Comparison of ENCODE assay signal across 10 cellular contexts in genomic region chr5:76084496-76085285, GRCh38. TPM values are rescaled to one million over a fixed set of nuclear protein-coding genes. Genes with fewer than 3 reads are reported as not detected.
A peak's percentile ranks its signal among the peaks of the same experiment; 100 is the strongest.
DNase-seq lines count a peak whose midpoint lies in the region; ATAC-seq, FAIRE-seq and TF ChIP-seq lines count a peak whose summit lies in the region.
"Had no signal": no experiment of that assay in that cellular context is flagged by ENCODE, and none has a peak within 500 bp of the region (broad histone marks: within the 10 kb centered on the region; RNA-seq: fewer than 3 reads in every experiment).

No MANE protein-coding gene starts in this region.

- no peak for TF ChIP-seq RAD21 in GM12878 (IDR thresholded peaks at IDR 0.05; ENCODE audit: insufficient read depth, low read depth, low read length)
- no peak for TF ChIP-seq RAD21 in HepG2 (CRISPR knock-in tag; IDR thresholded peaks at IDR 0.05)

- H4K20me1 ChIP-seq in GM12878 (ENCODE audit: control insufficient read depth, insufficient read depth): no peaks in the 10 kb centered on the region
- no peaks in the 10 kb centered on the region for H4K20me1 ChIP-seq in Karpas-422 (ENCODE audit: insufficient read depth, low read depth, low read length)
- H4K20me1 ChIP-seq in HepG2 (ENCODE audit: insufficient read depth, low read length): no peaks in the 10 kb centered on the region

- TF ChIP-seq EP300 in GM12878 (IDR thresholded peaks at IDR 0.05; ENCODE audit: borderline replicate concordance in 1 of 2, control insufficient read depth in 1 of 2, low read depth in 2 of 2, low read length in 2 of 2): no peak
- TF ChIP-seq EP300 in HepG2 (IDR thresholded peaks at IDR 0.05; ENCODE audit: low read depth in 2 of 2, low read length in 2 of 2): no peak
- TF ChIP-seq EP300 in HepG2 (CRISPR knock-in tag; IDR thresholded peaks at IDR 0.05; ENCODE audit: borderline replicate concordance): no peak

- peak; percentile 18 for DNase-seq in ELF-1 (ENCODE audit: low read depth, low spot score)
- peak; percentile 36 for DNase-seq in NCI-H1105 treated with DMSO at 0.1 percent for 48 hours (lab: John Stamatoyannopoulos, UW)
- DNase-seq in GM12878 (ENCODE audit: low read depth, low spot score): no peak
- no peak for DNase-seq in Karpas-422
- no peak for DNase-seq in NCI-H2107 treated with DMSO at 0.1 percent for 48 hours (lab: John Stamatoyannopoulos, UW; ENCODE audit: unreplicated experiment)
- no peak for DNase-seq in HepG2 (ENCODE audit: low spot score)

- TF ChIP-seq POLR2A in GM12878 (IDR thresholded peaks at IDR 0.05; ENCODE audit: low read depth, low read length): no peak
- no peak for TF ChIP-seq POLR2A in HepG2 (IDR thresholded peaks at IDR 0.05; ENCODE audit: insufficient read depth in 1 of 2, low read depth in 2 of 2, low read length in 2 of 2)

- H3K9me3 Mint-ChIP-seq in nephron: peaks cover 3% of the 10 kb centered on the region

- H3K4me1 Mint-ChIP-seq in nephron: peaks cover 23% of the 10 kb centered on the region

- in situ Hi-C loops in GM12878 (cut with MboI): no loop called here
- in situ Hi-C loops in HepG2 (cut with HindIII; ENCODE audit: extremely low pct_ligation_motif_present, low pct_unique_long_range_greater_than_20kb): no loop called here

- H3K27me3 ChIP-seq in GM12878 (replicated peaks in 1 of 2; ENCODE audit: control insufficient read depth in 2 of 2, insufficient read depth in 2 of 2, low read length in 1 of 2): peaks cover 13 to 17% of the 10 kb centered on the region in 2 experiments; a peak in 3 of 4 replicates
- no peaks in the 10 kb centered on the region for H3K27me3 ChIP-seq in Karpas-422 (ENCODE audit: low read length)
- H3K27me3 ChIP-seq in HepG2 (ENCODE audit: control insufficient read depth in 1 of 2, insufficient read depth in 2 of 2, low read length in 2 of 2): peaks cover 5 to 40% of the 10 kb centered on the region in 2 experiments; a peak in 3 of 5 replicates

- BruUV-seq in GM12878 (replicated peaks; lab: Mats Ljungman, UMichigan) (no TSS peak), HepG2 (replicated peaks; lab: Mats Ljungman, UMichigan) (no TSS peak)

- RAD21 ChIA-PET in GM12878 (lab: Charles Lee; ENCODE audit: unreplicated experiment): no interaction called here

- no peaks in the 10 kb centered on the region for H3K36me3 ChIP-seq in GM12878 (ENCODE audit: control insufficient read depth in 2 of 2, insufficient read depth in 2 of 2, low read length in 1 of 2)
- H3K36me3 ChIP-seq in Karpas-422 (ENCODE audit: insufficient read depth, low read length): no peaks in the 10 kb centered on the region
- no peaks in the 10 kb centered on the region for H3K36me3 ChIP-seq in HepG2 (replicated peaks in 1 of 2; ENCODE audit: control insufficient read depth in 1 of 2, insufficient read depth in 2 of 2, low read length in 2 of 2)
- H3K36me3 ChIP-seq: upper lobe of left lung had no signal

- H3K27ac Mint-ChIP-seq in nephron: no peak overlapping the region

- intact Hi-C loops in GM12878 (cut with micrococcal nuclease; ENCODE audit: unreplicated experiment): no loop called here
- intact Hi-C loops in HepG2 (cut with micrococcal nuclease; ENCODE audit: unreplicated experiment): no loop called here

- H3K4me2 ChIP-seq in GM12878 (ENCODE audit: control insufficient read depth, insufficient read depth) (peak overlapping the region; percentile 73; the same call in 1 of the 2 replicates), Karpas-422 (ENCODE audit: low read depth, low read length, poor library complexity, severe bottlenecking) (no peak overlapping the region), HepG2 (ENCODE audit: low read depth, low read length) (no peak overlapping the region)

- H2AFZ ChIP-seq in GM12878 (ENCODE audit: control insufficient read depth, low read depth, low read length): no peak overlapping the region
- H2AFZ ChIP-seq in Karpas-422 (ENCODE audit: low read length): no peak overlapping the region
- no peak overlapping the region for H2AFZ ChIP-seq in HepG2 (ENCODE audit: low read length)

- H3K9me2 ChIP-seq in Karpas-422 (replicated peaks; ENCODE audit: insufficient read depth, low read length): no peaks in the 10 kb centered on the region

- SMC1A ChIA-PET in GM12878 (lab: Charles Lee; ENCODE audit: uncharacterized antibody, unreplicated experiment): no interaction called here

- TF ChIP-seq CTCF in GM12878 (IDR thresholded peaks at IDR 0.05 in 2 of 3, conservative IDR thresholded peaks at IDR 0.05 in 1 of 3; ENCODE audit: control insufficient read depth in 2 of 3, extremely low read depth in 1 of 3, insufficient read depth in 1 of 3, low read depth in 3 of 3, low read length in 3 of 3) (no peak), nephron (IDR thresholded peaks at IDR 0.05; ENCODE audit: unreplicated experiment in 3 of 3) (no peak), HepG2 (CRISPR knock-in tag; IDR thresholded peaks at IDR 0.05) (no peak)

- ATAC-seq in GM12878 (no peak), GM19328 (IDR thresholded peaks at IDR 0.05; ENCODE audit: unreplicated experiment) (no peak), HepG2 (no peak)
- ATAC-seq: K562 had no signal

- H3K4me3 ChIP-seq in GM12878 (no peak overlapping the region), Karpas-422 (ENCODE audit: low read length) (no peak overlapping the region), HepG2 (replicated peaks in 1 of 3; ENCODE audit: insufficient read depth in 1 of 3, low read depth in 2 of 3, low read length in 3 of 3) (no peak overlapping the region)
- H3K4me3 ChIP-seq: K562 had no signal

- peak overlapping the region; percentile 87 to 89 (median 88) for H3K4me3 Mint-ChIP-seq in nephron

- H3K4me1 ChIP-seq in GM12878 (ENCODE audit: control insufficient read depth, insufficient read depth, low read length) (peaks cover 8% of the 10 kb centered on the region; the same call in 1 of the 2 replicates), Karpas-422 (ENCODE audit: low read length) (no peaks in the 10 kb centered on the region), HepG2 (ENCODE audit: insufficient read depth, low read length) (no peaks in the 10 kb centered on the region)

- FAIRE-seq in GM12878 (lab: Jason Lieb, UNC): no peak
- FAIRE-seq in HepG2 (lab: Jason Lieb, UNC): no peak
- FAIRE-seq: K562 had no signal

- H3K79me2 ChIP-seq in GM12878 (ENCODE audit: control insufficient read depth, insufficient read depth, low read length) (no peaks in the 10 kb centered on the region), Karpas-422 (ENCODE audit: low read length) (no peaks in the 10 kb centered on the region), HepG2 (ENCODE audit: insufficient read depth, low read length) (no peaks in the 10 kb centered on the region)

- H3K9ac ChIP-seq in GM12878 (ENCODE audit: control insufficient read depth, insufficient read depth, low read length): no peak overlapping the region
- no peak overlapping the region for H3K9ac ChIP-seq in Karpas-422 (ENCODE audit: low read length)
- no peak overlapping the region for H3K9ac ChIP-seq in HepG2 (ENCODE audit: insufficient read depth, low read depth, low read length)

- H3K27ac ChIP-seq in GM12878 (ENCODE audit: control insufficient read depth, insufficient read depth) (no peak overlapping the region), Karpas-422 (ENCODE audit: low read length) (no peak overlapping the region), HepG2 (ENCODE audit: extremely low read length, insufficient read depth, low read length) (no peak overlapping the region)
- H3K27ac ChIP-seq: upper lobe of left lung had no signal

- no peaks in the 10 kb centered on the region for H3K36me3 Mint-ChIP-seq in nephron (ENCODE audit: low read depth)

- H3K9me3 ChIP-seq in GM12878 (replicated peaks; ENCODE audit: control insufficient read depth, insufficient read depth, low read length): no peaks in the 10 kb centered on the region; the same call in 2 of the 3 replicates
- H3K9me3 ChIP-seq in Karpas-422 (ENCODE audit: low read length): no peaks in the 10 kb centered on the region
- no peaks in the 10 kb centered on the region for H3K9me3 ChIP-seq in HepG2 (ENCODE audit: low read length)

- H3K27me3 Mint-ChIP-seq in nephron (ENCODE audit: low read depth): peaks cover 95% of the 10 kb centered on the region

- POLR2A ChIA-PET in GM12878 (lab: Charles Lee) (no interaction called here), HepG2 (lab: Yijun Ruan, JAX) (no interaction called here)

- CTCF ChIA-PET in GM12878 (lab: Yijun Ruan, JAX) (interaction anchor here (0.9 kb wide), 1 partner anchor 90 kb away, joined by 5 read pairs; no protein-coding TSS in a partner anchor), HepG2 (lab: Yijun Ruan, JAX; ENCODE audit: low intra/inter-chr PET ratio, low total read pairs) (no interaction called here)

- WGBS in GM12878 (ENCODE audit: insufficient coverage, insufficient replicate concordance, low lambda C conversion rate, missing lambda C conversion rate): 25% methylated on average over 27 of the region's 75 CpGs
- 46% methylated on average over 23 of the region's 75 CpGs for WGBS in HepG2 (ENCODE audit: low lambda C conversion rate)

RNA-seq across cellular contexts. Expression of gene SV2C, which starts 1.5 kb away (rescaled TPM):
- 0.24 and 0.40 TPM in 2 replicates for total RNA-seq in GM12878 (2013; cell fraction: nucleolus; rRNA removed)
- total RNA-seq in GM12878 (2014; rRNA removed) (0.40 and 2.2 TPM in 2 replicates), GM12878 (2014; rRNA removed; fragmentation: Illumina TruSeq; extraction: Trizol) (0.94 and 0.97 TPM in 2 replicates), GM12878 (2021) (1.1 TPM in 2 replicates), HepG2 (2016; rRNA removed; fragmentation: Illumina TruSeq; extraction: Trizol) (not detected in 2 replicates)
- polyA plus RNA-seq in GM12878 (2011; ENCODE audit: low read depth): 0.03 TPM
- polyA plus RNA-seq in GM12878 (2011; rRNA removed) (under 0.01 TPM in 1 of 2 replicates, not detected in the other), GM12878 (2014; fragmentation: Illumina TruSeq; extraction: Trizol) (0.76 and 0.81 TPM in 2 replicates), GM12878 (2014; fragmentation: Nextera tagmentation; extraction: Ambion mirVana) (under 1 TPM; 0.20 to 0.37 TPM), GM12878 (2014; rRNA removed) (0.60 and 0.69 TPM in 2 replicates), GM12878 (2016; fragmentation: Nextera tagmentation; extraction: Ambion mirVana) (1 to 10 TPM in 1 of 2 experiments, under 1 TPM in 1; 0.56 to 1.0 TPM), HepG2 (2011; rRNA removed) (not detected in 2 replicates)
- not detected in 2 replicates for polyA plus RNA-seq in GM12878 (2011; cell fraction: cytosol; rRNA removed)
- not detected in 2 replicates for polyA plus RNA-seq in GM12878 (2011; cell fraction: nucleus; rRNA removed)
- polyA plus RNA-seq in GM12878 (2012): 0.03 TPM in 2 replicates
- polyA minus RNA-seq in GM12878 (2011; rRNA and poly(A)+ RNA removed): not detected in 2 replicates
- not detected in 2 replicates for polyA minus RNA-seq in GM12878 (2011; cell fraction: cytosol; rRNA and poly(A)+ RNA removed)
- polyA minus RNA-seq in GM12878 (2011; cell fraction: nucleus; rRNA and poly(A)+ RNA removed): not detected in 2 replicates
- total RNA-seq in Karpas-422 (2014; rRNA removed; shearing (Covaris generic); ENCODE audit: low replicate concordance): not detected in 2 replicates
- total RNA-seq in HepG2 (2016; cell fraction: cytosol; rRNA removed; fragmentation: Illumina TruSeq; extraction: Trizol; ENCODE audit: low read depth): not detected in 2 replicates
- not detected in 2 replicates for total RNA-seq in HepG2 (2016; cell fraction: insoluble cytoplasmic fraction; rRNA removed; fragmentation: Illumina TruSeq; extraction: Trizol)
- not detected in 2 replicates for total RNA-seq in HepG2 (2016; cell fraction: membrane; rRNA removed; fragmentation: Illumina TruSeq; extraction: Trizol)
- not detected in 2 replicates for total RNA-seq in HepG2 (2016; cell fraction: nucleus; rRNA removed; fragmentation: Illumina TruSeq; extraction: Trizol)
- not detected in 2 replicates for polyA plus RNA-seq in HepG2 (2011; cell fraction: cytosol; rRNA removed)
- not detected in 2 replicates for polyA plus RNA-seq in HepG2 (2011; cell fraction: nucleus; rRNA removed)
- not detected in 2 replicates for polyA plus RNA-seq in HepG2 (2012)
- polyA plus RNA-seq in HepG2 (2016; cell fraction: cytosol; fragmentation: Illumina TruSeq; extraction: Trizol; ENCODE audit: low read depth): not detected in 2 replicates
- polyA plus RNA-seq in HepG2 (2016; cell fraction: insoluble cytoplasmic fraction; fragmentation: Illumina TruSeq; extraction: Trizol; ENCODE audit: low read depth): not detected in 2 replicates
- not detected in 2 replicates for polyA plus RNA-seq in HepG2 (2016; cell fraction: membrane; fragmentation: Illumina TruSeq; extraction: Trizol; ENCODE audit: low read depth)
- not detected in 2 replicates for polyA plus RNA-seq in HepG2 (2016; cell fraction: nucleus; fragmentation: Illumina TruSeq; extraction: Trizol; ENCODE audit: insufficient read depth, low read depth)
- not detected in 2 replicates for polyA minus RNA-seq in HepG2 (2011; rRNA and poly(A)+ RNA removed; ENCODE audit: low replicate concordance)
- not detected in 2 replicates for polyA minus RNA-seq in HepG2 (2011; cell fraction: cytosol; rRNA and poly(A)+ RNA removed)
- under 0.01 TPM in 1 of 2 replicates, not detected in the other for polyA minus RNA-seq in HepG2 (2011; cell fraction: nucleus; rRNA and poly(A)+ RNA removed)
- polyA plus RNA-seq: K562 had no signal

Comparison
In these comparisons a context has a peak if more than half of its experiments do, and no peak if none do; other contexts are left out.
1. DNase-seq: peak in ELF-1 (single experiment) and NCI-H1105 treated with DMSO at 0.1 percent for 48 hours (single experiment); none in GM12878 (single experiment), Karpas-422 (single experiment), NCI-H2107 treated with DMSO at 0.1 percent for 48 hours (single experiment) and HepG2 (single experiment).